8 cellular contexts compared by ENCODE assay signal in the genomic region with DNA sequence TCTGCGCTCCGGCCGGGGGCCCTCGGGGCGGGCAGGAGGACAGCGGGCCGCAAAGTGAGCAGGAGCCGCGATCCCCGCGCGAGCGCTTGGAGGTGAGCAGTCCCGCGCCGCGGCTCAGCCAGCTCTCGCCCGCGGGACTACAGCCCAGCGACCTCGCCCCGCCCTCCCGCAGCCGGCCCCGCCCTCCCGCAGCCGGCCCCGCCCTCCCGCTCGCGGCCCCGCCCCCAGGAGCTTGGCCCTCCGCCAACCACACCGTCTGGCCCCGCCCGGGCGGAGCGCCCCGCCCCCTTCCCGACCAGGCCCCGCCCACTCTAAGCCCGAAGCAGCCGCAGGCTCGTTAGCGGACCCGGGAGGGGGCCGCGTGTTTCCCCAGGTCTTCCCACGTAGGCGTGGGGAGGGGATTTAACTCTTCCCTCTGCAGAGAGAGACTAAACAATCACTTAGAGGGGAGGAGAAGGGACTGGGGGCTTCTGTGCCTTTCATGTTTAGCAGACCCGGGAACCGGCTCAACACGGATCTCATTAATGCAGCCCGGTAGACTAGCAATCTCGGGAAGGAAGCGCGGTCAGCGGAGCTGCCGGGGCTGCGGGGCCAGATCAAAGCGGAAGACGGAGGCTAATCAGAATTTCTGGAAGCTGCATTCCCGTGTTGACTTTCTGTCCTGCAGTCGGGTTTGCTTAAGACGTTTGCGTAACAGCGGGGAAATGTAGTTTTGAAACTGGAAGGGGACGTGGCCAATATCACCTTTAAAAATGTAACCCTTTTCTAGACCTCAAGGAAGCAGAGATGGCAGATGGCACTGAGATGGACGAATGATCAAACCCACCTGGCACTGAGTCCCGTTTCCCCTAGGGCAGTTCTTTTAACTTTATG. TPM values are rescaled to one million over a fixed set of nuclear protein-coding genes. Genes with fewer than 3 reads are reported as not detected.
DNase-seq lines count a peak whose midpoint lies in the region; ATAC-seq and TF ChIP-seq lines count a peak whose summit lies in the region.

A gene (minus strand): TSS at position 139 of the 873 bp plus-strand sequence. CDS start 480 bp downstream, outside the sequence.

- H3K36me3 ChIP-seq in CD4-positive, alpha-beta memory T cell (ENCODE audit: insufficient read depth, low read length): no peaks in the 10 kb centered on the region
- H3K36me3 ChIP-seq in SK-N-SH (replicated peaks in 1 of 2; ENCODE audit: control insufficient read depth in 1 of 2, insufficient read depth in 2 of 2, low read length in 1 of 2) (no peaks in the 10 kb centered on the region), adipocyte (ENCODE audit: control insufficient read depth, insufficient read depth, low read length, severe bottlenecking) (no peaks in the 10 kb centered on the region), cardiac muscle cell (no peaks in the 10 kb centered on the region), ovary (no peaks in the 10 kb centered on the region), urinary bladder (ENCODE audit: insufficient read depth) (no peaks in the 10 kb centered on the region)

- H3K27ac Mint-ChIP-seq in CD4-positive, alpha-beta memory T cell: no peak within 1 kb of the TSS

- peaks cover 8 to 25% (median 14%) of the 10 kb centered on the region in 4 donors for H3K4me1 Mint-ChIP-seq in CD4-positive, alpha-beta memory T cell

- ATAC-seq in GM21381 (IDR thresholded peaks at IDR 0.05; ENCODE audit: unreplicated experiment): peak; percentile 62

- peaks cover 47% of the 10 kb centered on the region for H3K79me2 ChIP-seq in SK-N-SH (ENCODE audit: insufficient read depth)

- 0 out of 4 replicates have a peak, but pooled peaks of 1 of the 2 experiments have one; percentile 13 for TF ChIP-seq EP300 in SK-N-SH (IDR thresholded peaks at IDR 0.05; ENCODE audit: borderline replicate concordance in 1 of 2, low read depth in 1 of 2, low read length in 1 of 2)
- TF ChIP-seq EP300 in ovary (IDR thresholded peaks at IDR 0.05): no peak

- no peaks in the 10 kb centered on the region for H3K9me3 ChIP-seq in CD4-positive, alpha-beta memory T cell (ENCODE audit: control insufficient read depth in 1 of 2, low read length in 2 of 2)
- H3K9me3 ChIP-seq in SK-N-SH (no peaks in the 10 kb centered on the region), adipocyte (ENCODE audit: control insufficient read depth, low read length) (no peaks in the 10 kb centered on the region), cardiac muscle cell (ENCODE audit: low read depth) (no peaks in the 10 kb centered on the region), ovary (no peaks in the 10 kb centered on the region)

- DNase-seq in CD4-positive, alpha-beta memory T cell: peak in 4 of 5 donors; percentile 8 to 24 (median 12)
- DNase-seq in HuH-7.5 (ENCODE audit: low spot score) (peak; percentile 22), SK-N-SH (peak; percentile 95), adipocyte (ENCODE audit: low read depth) (peak; percentile 95), cardiac muscle cell (ENCODE audit: low read depth in 1 of 2, low spot score in 1 of 2) (peak; percentile 90 to 91), ovary (peak; percentile 86 to 94 (median 93))

- peak; percentile 48 for TF ChIP-seq POLR2A in ovary (IDR thresholded peaks at IDR 0.05)

- peaks cover 24% of the 10 kb centered on the region for H3F3A ChIP-seq in SK-N-SH (replicated peaks; ENCODE audit: insufficient read depth)

- CTCF ChIA-PET in CD4-positive, alpha-beta memory T cell (lab: Charles Lee; ENCODE audit: partially characterized antibody): no interaction called here
- CTCF ChIA-PET in SK-N-SH (lab: Yijun Ruan, JAX): interaction anchor here (0.8 to 2.0 kb wide), 4 partner anchors 142 to 253 kb away, joined by 3 to 6 read pairs (median 4); no protein-coding TSS in a partner anchor

- H4K20me1 ChIP-seq in SK-N-SH (ENCODE audit: insufficient read depth): peaks cover 33% of the 10 kb centered on the region

- peaks cover 0 to 10% (median 3%) of the 10 kb centered on the region in 8 donors for H3K9me3 Mint-ChIP-seq in CD4-positive, alpha-beta memory T cell

- POLR2A ChIA-PET in CD4-positive, alpha-beta memory T cell (lab: Charles Lee; ENCODE audit: partially characterized antibody): no interaction called here
- POLR2A ChIA-PET in SK-N-SH (lab: Yijun Ruan, JAX): interaction anchor here (0.6 to 0.7 kb wide), 2 partner anchors 173 to 333 kb away, joined by 3 to 4 read pairs; no protein-coding TSS in a partner anchor

- peaks cover 37 to 40% of the 10 kb centered on the region in 2 donors for H3K27me3 Mint-ChIP-seq in CD4-positive, alpha-beta memory T cell

- H2AFZ ChIP-seq in SK-N-SH (ENCODE audit: low read depth): peak within 1 kb of the TSS; percentile 79

- peak within 1 kb of the TSS; percentile 70 to 86 (median 78) for H3K4me3 Mint-ChIP-seq in CD4-positive, alpha-beta memory T cell

- WGBS in SK-N-SH (ENCODE audit: low lambda C conversion rate): under 1% methylated on average over 20 of the region's 71 CpGs
- WGBS in ovary, 3 donors: 0 to 2% (median 1%) methylated on average over 41 to 71 of the region's 71 CpGs
- 1% methylated on average over 70 of the region's 71 CpGs for WGBS in urinary bladder

- peak within 1 kb of the TSS; percentile 81 for H3K4me2 ChIP-seq in SK-N-SH

- H3K27me3 ChIP-seq in CD4-positive, alpha-beta memory T cell (ENCODE audit: insufficient read depth, low read length): peaks cover 4% of the 10 kb centered on the region
- H3K27me3 ChIP-seq in SK-N-SH (ENCODE audit: insufficient read depth) (no peaks in the 10 kb centered on the region), adipocyte (replicated peaks; ENCODE audit: control insufficient read depth, insufficient read depth, low read length) (peaks cover 6% of the 10 kb centered on the region), cardiac muscle cell (peaks cover 20% of the 10 kb centered on the region), ovary (no peaks in the 10 kb centered on the region)

- TF ChIP-seq RAD21 in SK-N-SH (IDR thresholded peaks at IDR 0.05; ENCODE audit: low read length): no peak

- H3K4me3 ChIP-seq in CD4-positive, alpha-beta memory T cell (ENCODE audit: low read length in 2 of 2): peak within 1 kb of the TSS in 1 of 2 donors; percentile 46
- H3K4me3 ChIP-seq in SK-N-SH (ENCODE audit: low read depth in 2 of 2, low read length in 1 of 2) (peak within 1 kb of the TSS; percentile 80 to 85), adipocyte (ENCODE audit: low read length) (peak within 1 kb of the TSS; percentile 93), cardiac muscle cell (peak within 1 kb of the TSS; percentile 78), ovary (peak within 1 kb of the TSS; percentile 56), urinary bladder (ENCODE audit: low read depth, low read length) (peak within 1 kb of the TSS; percentile 64)

- intact Hi-C loops in CD4-positive, alpha-beta memory T cell (cut with micrococcal nuclease): no loop called here
- intact Hi-C loops in ovary (cut with DNase I): loop anchor here in 3 of 4 donors (5.0 to 10.0 kb wide), 5 partner anchors 132 to 256 kb away; no protein-coding TSS in a partner anchor

- no peak within 1 kb of the TSS for H3K27ac ChIP-seq in CD4-positive, alpha-beta memory T cell (ENCODE audit: low read depth, low read length)
- peak within 1 kb of the TSS; percentile 22 to 77; a peak in 3 of 4 replicates for H3K27ac ChIP-seq in SK-N-SH (ENCODE audit: low read depth in 2 of 2, low read length in 1 of 2)
- H3K27ac ChIP-seq in cardiac muscle cell: no peak within 1 kb of the TSS
- H3K27ac ChIP-seq in ovary: peak within 1 kb of the TSS; percentile 33 to 40
- peak within 1 kb of the TSS; percentile 74 for H3K27ac ChIP-seq in urinary bladder (ENCODE audit: low read depth)

- H3K9me2 ChIP-seq in SK-N-SH: no peaks in the 10 kb centered on the region

- no peaks in the 10 kb centered on the region for H3K36me3 Mint-ChIP-seq in CD4-positive, alpha-beta memory T cell

- no peak for TF ChIP-seq CTCF in SK-N-SH (IDR thresholded peaks at IDR 0.05)
- TF ChIP-seq CTCF in cardiac muscle cell (IDR thresholded peaks at IDR 0.05; ENCODE audit: low read depth, low read length): no peak
- TF ChIP-seq CTCF in ovary (IDR thresholded peaks at IDR 0.05): peak in 1 of 3 donors; percentile 21

- H3K4me1 ChIP-seq in CD4-positive, alpha-beta memory T cell (ENCODE audit: insufficient read depth, low read length): peaks cover 10% of the 10 kb centered on the region
- peaks cover 20 to 26% of the 10 kb centered on the region in 2 experiments; a peak in 3 of 4 replicates for H3K4me1 ChIP-seq in SK-N-SH (ENCODE audit: control insufficient read depth in 1 of 2, insufficient read depth in 2 of 2, low read depth in 1 of 2, low read length in 1 of 2)
- H3K4me1 ChIP-seq in adipocyte (ENCODE audit: control insufficient read depth, insufficient read depth, low read length): peaks cover 25% of the 10 kb centered on the region
- H3K4me1 ChIP-seq in cardiac muscle cell (ENCODE audit: low read depth): peaks cover 8% of the 10 kb centered on the region
- peaks cover 6% of the 10 kb centered on the region for H3K4me1 ChIP-seq in ovary (ENCODE audit: insufficient read depth)
- H3K4me1 ChIP-seq in urinary bladder (ENCODE audit: insufficient read depth): no peaks in the 10 kb centered on the region

- H3K9ac ChIP-seq in SK-N-SH (peak within 1 kb of the TSS; percentile 97), adipocyte (ENCODE audit: low read length) (peak within 1 kb of the TSS; percentile 90)

TF ChIP-seq in SK-N-SH, 30 proteins besides CTCF, POLR2A, EP300 and RAD21:
- no peak for TF ChIP-seq MXI1 (IDR thresholded peaks at IDR 0.05; ENCODE audit: low read depth, low read length)
- no peak for TF ChIP-seq YY1 (IDR thresholded peaks at IDR 0.05; ENCODE audit: low read depth)
- TF ChIP-seq TCF12 (IDR thresholded peaks at IDR 0.05): 0 out of 2 replicates have a peak, but pooled peaks have one; percentile 15
- peak; percentile 75 for TF ChIP-seq POLR2AphosphoS5 (IDR thresholded peaks at IDR 0.05; ENCODE audit: low read depth, low read length)
- TF ChIP-seq TAF1 (IDR thresholded peaks at IDR 0.05; ENCODE audit: borderline replicate concordance, low read depth, low read length): peak; percentile 66
- TF ChIP-seq NFIC (IDR thresholded peaks at IDR 0.05; ENCODE audit: borderline replicate concordance): peak; percentile 69
- TF ChIP-seq NRF1 (IDR thresholded peaks at IDR 0.05; ENCODE audit: low read depth, low read length): no peak
- TF ChIP-seq SIN3A (IDR thresholded peaks at IDR 0.05; ENCODE audit: borderline replicate concordance, low read depth, low read length): no peak
- TF ChIP-seq RCOR1 (IDR thresholded peaks at IDR 0.05; ENCODE audit: low read length): no peak

RNA-seq across cellular contexts. Expression of the gene that starts here (rescaled TPM):
- total RNA-seq in CD4-positive, alpha-beta memory T cell: under 1 TPM in 1 of 2 experiments, not detected in 1; 0.17 TPM
- under 1 TPM in 1 of 2 donors, not detected in 1; 0.05 TPM for polyA plus RNA-seq in CD4-positive, alpha-beta memory T cell
- 8.1 and 8.7 TPM in 2 replicates for polyA plus RNA-seq in SK-N-SH (2012; rRNA removed)
- polyA plus RNA-seq in SK-N-SH (2012; cell fraction: cytosol; rRNA removed): 7.3 and 8.5 TPM in 2 replicates
- polyA plus RNA-seq in SK-N-SH (2012; cell fraction: nucleus; rRNA removed): 14.9 and 23.4 TPM in 2 replicates
- 7.1 and 9.3 TPM in 2 replicates for total RNA-seq in cardiac muscle cell
- polyA plus RNA-seq in cardiac muscle cell: 8.2 and 15.2 TPM in 2 replicates
- 10 to 100 TPM; 13.9 to 35.8 (median 16.3) TPM for total RNA-seq in ovary
- 10 to 100 TPM; 10.8 to 31.8 TPM for polyA plus RNA-seq in ovary
- total RNA-seq in urinary bladder: 21.3 TPM
- 4.3 TPM for polyA plus RNA-seq in urinary bladder

Comparison
In these comparisons a context has a peak if more than half of its experiments do, and no peak if none do; other contexts are left out.
1. Peak in DNase-seq in CD4-positive, alpha-beta memory T cell; RNA of the gene not detected or under 1 TPM.
2. DNase-seq: peak in every context shown above with its lines; median percentile 95 in SK-N-SH; 95 in adipocyte; 93 in ovary; 90 in cardiac muscle cell; 22 in HuH-7.5; 12 in CD4-positive, alpha-beta memory T cell.
3. H3K27ac ChIP-seq: peak in SK-N-SH (2 of 2), ovary (2 of 2) and urinary bladder (single experiment); none in CD4-positive, alpha-beta memory T cell (single experiment) and cardiac muscle cell (single experiment).